Comparison of ENCODE assay signal across 12 cellular contexts in genomic region chr1:42949312-42950145, GRCh38. TPM values are rescaled to one million over a fixed set of nuclear protein-coding genes. Genes with fewer than 3 reads are reported as not detected.
DNase-seq lines count a peak whose midpoint lies in the region; ATAC-seq, FAIRE-seq and TF ChIP-seq lines count a peak whose summit lies in the region.
"Had no signal": no experiment of that assay in that cellular context is flagged by ENCODE, and none has a peak within 500 bp of the region (broad histone marks: within the 10 kb centered on the region; RNA-seq: fewer than 3 reads in every experiment).

No MANE protein-coding gene starts in this region.

- no peak overlapping the region for H2AFZ ChIP-seq in hepatocyte

- H3K9me2 ChIP-seq in hepatocyte (replicated peaks; ENCODE audit: insufficient read depth): no peaks in the 10 kb centered on the region

- ATAC-seq in Right ventricle myocardium inferior (no peak), HG02642 (IDR thresholded peaks at IDR 0.05; ENCODE audit: poor library complexity, unreplicated experiment) (no peak)

- no peak for FAIRE-seq in urothelium cell line (lab: Jason Lieb, UNC)
- FAIRE-seq: H54 had no signal

- peaks cover 53% of the 10 kb centered on the region for H3K4me1 ChIP-seq in cardiac muscle cell (ENCODE audit: low read depth)
- peaks cover 36% of the 10 kb centered on the region for H3K4me1 ChIP-seq in hepatocyte (ENCODE audit: insufficient read depth)
- H3K4me1 ChIP-seq in thymus (ENCODE audit: control insufficient read depth, insufficient read depth, low read length): peaks cover 42% of the 10 kb centered on the region

- no peak overlapping the region for H3K4me3 ChIP-seq in cardiac muscle cell
- no peak overlapping the region for H3K4me3 ChIP-seq in hepatocyte
- H3K4me3 ChIP-seq in thymus (ENCODE audit: low read length): no peak overlapping the region
- no peak overlapping the region for H3K4me3 ChIP-seq in coronary artery

- H3K9me3 ChIP-seq in cardiac muscle cell (ENCODE audit: low read depth) (no peaks in the 10 kb centered on the region), hepatocyte (ENCODE audit: low read depth) (no peaks in the 10 kb centered on the region), thymus (ENCODE audit: control insufficient read depth) (no peaks in the 10 kb centered on the region)

- H4K20me1 ChIP-seq in hepatocyte (ENCODE audit: insufficient read depth, poor library complexity, severe bottlenecking): peaks cover 96% of the 10 kb centered on the region

- WGBS in hepatocyte (ENCODE audit: low lambda C conversion rate, missing lambda C conversion rate): 66% methylated on average over 9 of the region's 9 CpGs
- WGBS in thymus: 76% methylated on average over 9 of the region's 9 CpGs

- peaks cover 100% of the 10 kb centered on the region for H3K79me2 ChIP-seq in hepatocyte

- DNase-seq in cardiac muscle cell (ENCODE audit: low read depth in 1 of 2, low spot score in 1 of 2) (peak in 1 of 2 donors; percentile 39), Right ventricle myocardium inferior (ENCODE audit: missing footprints) (no peak), hepatocyte (ENCODE audit: low spot score) (no peak), urothelium cell line (ENCODE audit: low spot score) (no peak), coronary artery (ENCODE audit: low spot score) (no peak)
- DNase-seq: activated effector memory CD4-positive, alpha-beta T cell treated with anti-CD3 and anti-CD28 coated beads, Interleukin-2, amount 50 U/mL, for 16 hours; DND-41; NCI-H1930 had no signal

- TF ChIP-seq CTCF in cardiac muscle cell (IDR thresholded peaks at IDR 0.05; ENCODE audit: low read depth, low read length) (no peak), VCaP (conservative IDR thresholded peaks at IDR 0.05) (no peak), hepatocyte (IDR thresholded peaks at IDR 0.05; ENCODE audit: poor library complexity) (no peak), coronary artery (IDR thresholded peaks at IDR 0.05) (no peak)

- peaks cover 11% of the 10 kb centered on the region for H3K36me3 ChIP-seq in cardiac muscle cell
- H3K36me3 ChIP-seq in hepatocyte (replicated peaks; ENCODE audit: insufficient read depth, low read depth): no peaks in the 10 kb centered on the region
- H3K36me3 ChIP-seq in thymus (ENCODE audit: control insufficient read depth, insufficient read depth): peaks cover 16% of the 10 kb centered on the region

- intact Hi-C loops in Right ventricle myocardium inferior (cut with DNase I): loop anchor here (10.0 kb wide), 1 partner anchor 395 kb away; no protein-coding TSS in a partner anchor

- no peaks in the 10 kb centered on the region for H3K27me3 ChIP-seq in cardiac muscle cell
- no peaks in the 10 kb centered on the region for H3K27me3 ChIP-seq in hepatocyte
- no peaks in the 10 kb centered on the region for H3K27me3 ChIP-seq in thymus (ENCODE audit: control insufficient read depth, insufficient read depth)

- H3K27ac ChIP-seq in cardiac muscle cell: peak overlapping the region; percentile 55
- peak overlapping the region; percentile 20; the same call in 1 of the 2 replicates for H3K27ac ChIP-seq in VCaP
- peak overlapping the region; percentile 15 for H3K27ac ChIP-seq in hepatocyte
- H3K27ac ChIP-seq in thymus (ENCODE audit: low read depth): peak overlapping the region; percentile 55
- H3K27ac ChIP-seq in coronary artery: no peak overlapping the region

- H3K4me2 ChIP-seq in hepatocyte: peak overlapping the region; percentile 61

RNA-seq across cellular contexts. Expression of gene SLC2A1, which starts 9.1 kb away (rescaled TPM):
- 714 and 748 TPM in 2 replicates for total RNA-seq in cardiac muscle cell
- 215 and 243 TPM in 2 replicates for polyA plus RNA-seq in cardiac muscle cell
- total RNA-seq in Right ventricle myocardium inferior: 46.4 TPM
- total RNA-seq in hepatocyte: 271 and 301 TPM in 2 replicates
- polyA plus RNA-seq in hepatocyte: 271 and 314 TPM in 2 replicates
- 15.9 TPM for polyA plus RNA-seq in thymus

Comparison
In these comparisons a context has a peak if more than half of its experiments do, and no peak if none do; other contexts are left out.
1. H3K27ac ChIP-seq: peak in cardiac muscle cell (single experiment), VCaP (single experiment), hepatocyte (single experiment) and thymus (single experiment); none in coronary artery (0 of 2).